ENCODE assay signal across 15 cellular contexts in genomic region chr4:17583944-17584343, GRCh38. TPM values are rescaled to one million over a fixed set of nuclear protein-coding genes. Genes with fewer than 3 reads are reported as not detected.
DNase-seq lines count a peak whose midpoint lies in the region; ATAC-seq and TF ChIP-seq lines count a peak whose summit lies in the region.
"Had no signal": no experiment of that assay in that cellular context is flagged by ENCODE, and none has a peak within 500 bp of the region (broad histone marks: within the 10 kb centered on the region; RNA-seq: fewer than 3 reads in every experiment).

No MANE protein-coding gene starts in this region.

- TF ChIP-seq CTCF in dorsolateral prefrontal cortex (IDR thresholded peaks at IDR 0.05 in 54 of 56, conservative IDR thresholded peaks at IDR 0.05 in 2 of 56; ENCODE audit: low read depth in 1 of 56, partially characterized antibody in 56 of 56), result no peak

- H3K27me3 ChIP-seq in NT2/D1 (ENCODE audit: insufficient read depth, insufficient read length), result no peaks in the 10 kb centered on the region
- H3K27me3 ChIP-seq in dorsolateral prefrontal cortex, result no peaks in the 10 kb centered on the region

- H3K4me1 ChIP-seq in NT2/D1 (ENCODE audit: insufficient read depth, insufficient read length), result peaks cover 9% of the 10 kb centered on the region

- no peaks in the 10 kb centered on the region for H3K9me3 ChIP-seq in NT2/D1 (ENCODE audit: insufficient read depth, low read length)

- no peaks in the 10 kb centered on the region for H3K9me3 Mint-ChIP-seq in stimulated activated naive CD8-positive, alpha-beta T cell treated with anti-CD3 and anti-CD28 coated beads, Interleukin-15, amount 100 ng/mL, for 72 hours

- H3K27me3 Mint-ChIP-seq in stimulated activated naive CD8-positive, alpha-beta T cell treated with anti-CD3 and anti-CD28 coated beads, Interleukin-15, amount 100 ng/mL, for 72 hours, result no peaks in the 10 kb centered on the region

- ATAC-seq in stimulated activated naive CD8-positive, alpha-beta T cell treated with anti-CD3 and anti-CD28 coated beads, Interleukin-15, amount 100 ng/mL, for 72 hours, result no peak
- no peak for ATAC-seq in stimulated activated naive CD8-positive, alpha-beta T cell treated with anti-CD3 and anti-CD28 coated beads, Interleukin-15, Interleukin-2, amounts not matched to agents 100 U/mL and 50 U/mL, for 24 hours
- ATAC-seq in GM21619 (IDR thresholded peaks at IDR 0.05; ENCODE audit: unreplicated experiment) (no peak), GM18867 (IDR thresholded peaks at IDR 0.05; ENCODE audit: unreplicated experiment) (no peak), left ventricle myocardium superior (no peak)
- ATAC-seq: SK-N-SH treated with all-trans-retinoic acid at 6 μM for 48 hours had no signal

- DNase-seq in stimulated activated naive CD8-positive, alpha-beta T cell treated with anti-CD3 and anti-CD28 coated beads, Interleukin-15, amount 100 ng/mL, for 72 hours, result no peak
- no peak for DNase-seq in stimulated activated naive CD8-positive, alpha-beta T cell treated with anti-CD3 and anti-CD28 coated beads, Interleukin-15, Interleukin-2, amounts not matched to agents 100 U/mL and 50 U/mL, for 24 hours
- DNase-seq in NT2/D1 (ENCODE audit: low read depth, low spot score), result no peak
- peak in 1 of 10 donors; percentile 18 for DNase-seq in dorsolateral prefrontal cortex
- DNase-seq in left ventricle myocardium superior, result no peak
- DNase-seq: GM23248, IMR-90, Karpas-422, MM.1S, NCI-H524 treated with DMSO at 0.1 percent for 48 hours, SHP77 treated with DMSO at 0.1 percent for 48 hours had no signal

- H3K4me3 Mint-ChIP-seq in stimulated activated naive CD8-positive, alpha-beta T cell treated with anti-CD3 and anti-CD28 coated beads, Interleukin-15, amount 100 ng/mL, for 72 hours, result no peak overlapping the region

- H3K27ac ChIP-seq in dorsolateral prefrontal cortex, result peak overlapping the region in 49 of 59 donors; percentile 2 to 97 (median 51)
- H3K27ac ChIP-seq: C4-2B, GM23248 had no signal

- H3K27ac Mint-ChIP-seq in stimulated activated naive CD8-positive, alpha-beta T cell treated with anti-CD3 and anti-CD28 coated beads, Interleukin-15, amount 100 ng/mL, for 72 hours, result peak overlapping the region; percentile 78 to 82

- peak overlapping the region; percentile 22 for H3K9ac ChIP-seq in NT2/D1 (ENCODE audit: insufficient read length, low read depth)
- H3K9ac ChIP-seq: GM23248 had no signal

- intact Hi-C loops in dorsolateral prefrontal cortex (cut with DNase I), result no loop called here
- intact Hi-C loops in left ventricle myocardium superior (cut with micrococcal nuclease), result no loop called here

- peaks cover 9% of the 10 kb centered on the region for H3K4me1 Mint-ChIP-seq in stimulated activated naive CD8-positive, alpha-beta T cell treated with anti-CD3 and anti-CD28 coated beads, Interleukin-15, amount 100 ng/mL, for 72 hours

- H3K4me3 ChIP-seq in NT2/D1 (ENCODE audit: insufficient read length, low read depth), result no peak overlapping the region
- H3K4me3 ChIP-seq in dorsolateral prefrontal cortex, result no peak overlapping the region
- H3K4me3 ChIP-seq: GM23248 had no signal

- H3K36me3 ChIP-seq in NT2/D1 (ENCODE audit: insufficient read depth, insufficient read length, low read length), result peaks cover 96% of the 10 kb centered on the region

RNA-seq across cellular contexts. Expression of gene LAP3, which starts 6.9 kb away (rescaled TPM):
- total RNA-seq in dorsolateral prefrontal cortex (100 to 1,000 TPM in 1 of 120 experiments, 10 to 100 TPM in 119; 29.7 to 116 (median 52.0) TPM), left ventricle myocardium superior (55.6 TPM)

RNA-seq across cellular contexts. Expression of gene MED28, which starts 30.5 kb away (rescaled TPM):
- 10 to 100 TPM; 42.6 to 89.2 (median 58.0) TPM for total RNA-seq in dorsolateral prefrontal cortex
- 23.4 TPM for total RNA-seq in left ventricle myocardium superior
